1 cellular context compared by ENCODE assay signal in the genomic region with DNA sequence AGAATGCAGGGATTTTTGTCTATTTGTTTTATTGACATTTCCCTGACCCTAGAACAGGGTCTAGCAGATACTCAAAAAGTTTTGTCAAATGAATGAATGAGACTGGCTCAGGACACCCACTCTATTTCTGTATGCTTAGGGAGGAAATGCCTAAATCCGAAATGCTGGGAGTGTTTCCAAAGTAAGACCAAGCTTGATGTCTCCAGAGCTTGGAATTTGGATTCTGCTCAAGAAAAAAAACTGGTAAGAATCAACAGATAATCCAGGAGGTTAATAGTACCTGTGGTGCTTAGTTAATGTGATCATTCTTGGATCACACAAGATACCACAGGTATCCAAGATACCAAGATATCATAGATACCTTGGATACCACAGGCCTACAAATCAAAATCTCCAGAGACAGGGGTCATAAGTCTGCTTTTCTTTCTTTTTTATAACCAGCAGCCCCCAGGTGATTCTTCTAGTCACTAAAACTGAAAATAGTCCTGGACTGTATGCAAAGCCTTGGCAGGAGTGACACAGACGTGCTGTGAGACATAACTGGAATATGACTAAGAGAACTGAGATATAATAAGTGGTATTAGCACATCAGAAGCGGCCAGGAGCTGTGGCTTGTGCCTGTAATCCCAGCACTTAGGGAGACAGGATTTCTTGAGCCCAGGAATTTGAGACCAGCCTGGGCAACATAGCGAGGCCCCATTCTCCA.
TF ChIP-seq lines count a peak whose summit lies in the region.

No MANE protein-coding gene starts in this region.

TF ChIP-seq in GM12878, 131 proteins besides CTCF, POLR2A, EP300 and RAD21 (continued from another document):
- TF ChIP-seq, protein P1, sequence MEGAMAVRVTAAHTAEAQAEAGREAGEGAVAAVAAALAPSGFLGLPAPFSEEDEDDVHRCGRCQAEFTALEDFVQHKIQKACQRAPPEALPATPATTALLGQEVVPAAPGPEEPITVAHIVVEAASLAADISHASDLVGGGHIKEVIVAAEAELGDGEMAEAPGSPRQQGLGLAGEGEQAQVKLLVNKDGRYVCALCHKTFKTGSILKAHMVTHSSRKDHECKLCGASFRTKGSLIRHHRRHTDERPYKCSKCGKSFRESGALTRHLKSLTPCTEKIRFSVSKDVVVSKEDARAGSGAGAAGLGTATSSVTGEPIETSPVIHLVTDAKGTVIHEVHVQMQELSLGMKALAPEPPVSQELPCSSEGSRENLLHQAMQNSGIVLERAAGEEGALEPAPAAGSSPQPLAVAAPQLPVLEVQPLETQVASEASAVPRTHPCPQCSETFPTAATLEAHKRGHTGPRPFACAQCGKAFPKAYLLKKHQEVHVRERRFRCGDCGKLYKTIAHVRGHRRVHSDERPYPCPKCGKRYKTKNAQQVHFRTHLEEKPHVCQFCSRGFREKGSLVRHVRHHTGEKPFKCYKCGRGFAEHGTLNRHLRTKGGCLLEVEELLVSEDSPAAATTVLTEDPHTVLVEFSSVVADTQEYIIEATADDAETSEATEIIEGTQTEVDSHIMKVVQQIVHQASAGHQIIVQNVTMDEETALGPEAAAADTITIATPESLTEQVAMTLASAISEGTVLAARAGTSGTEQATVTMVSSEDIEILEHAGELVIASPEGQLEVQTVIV (IDR thresholded peaks at IDR 0.05; ENCODE audit: borderline replicate concordance, partially characterized antibody), result no peak
- TF ChIP-seq BHLHE40 (IDR thresholded peaks at IDR 0.05; ENCODE audit: borderline replicate concordance in 1 of 2, low read depth in 2 of 2, low read length in 1 of 2), result no peak
- TF ChIP-seq IKZF2 (IDR thresholded peaks at IDR 0.05), result peak; percentile 26 to 30; a peak in 2 of 4 replicates
